18 cellular contexts compared by ENCODE assay signal in the genomic region with DNA sequence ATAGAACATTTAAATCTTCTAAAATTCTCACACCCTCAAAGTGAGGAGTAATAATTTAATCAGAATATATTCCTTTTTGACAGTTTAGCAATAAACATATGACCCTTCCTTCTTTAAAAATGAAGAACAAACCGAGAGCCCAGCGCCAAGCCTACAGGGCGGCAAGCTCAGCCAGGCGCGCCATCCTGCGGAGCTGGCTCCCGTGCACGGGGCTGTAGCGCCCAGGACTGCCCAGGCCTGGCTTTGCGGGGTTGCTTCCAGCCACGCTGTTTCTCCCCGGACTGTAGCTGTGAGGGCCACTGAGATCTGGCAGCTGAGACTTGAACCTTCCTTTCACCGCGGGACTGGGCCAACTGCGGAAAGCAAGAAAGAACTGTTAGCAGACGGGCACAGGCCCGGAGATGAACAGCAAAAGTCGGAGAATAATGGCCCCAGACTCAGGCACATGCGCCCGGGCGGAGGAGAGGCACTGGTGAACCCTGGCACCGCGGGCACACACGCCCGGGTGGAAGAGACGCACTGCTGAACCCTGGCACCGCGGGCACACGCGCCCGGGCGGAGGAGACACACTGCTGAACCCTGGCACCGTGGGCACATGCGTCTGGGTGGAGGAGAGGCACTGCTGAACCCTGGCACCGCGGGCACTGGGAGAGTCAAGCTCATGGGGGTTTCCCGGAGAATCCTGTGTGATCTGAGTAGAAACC.
"Had no signal": no experiment of that assay in that cellular context is flagged by ENCODE, and none has a peak within 500 bp of the region (broad histone marks: within the 10 kb centered on the region; RNA-seq: fewer than 3 reads in every experiment).

No MANE protein-coding gene starts in this region.

- H3K27me3 Mint-ChIP-seq: activated CD4-positive, alpha-beta T cell treated with anti-CD3 and anti-CD28 coated beads, Interleukin-2, amount 10 ng/mL, durations not matched to agents 24 days and 14 days; activated CD8-positive, alpha-beta T cell treated with anti-CD3 and anti-CD28 coated beads for 36 hours; dendritic cell treated with granulocyte-macrophage colony-stimulating factor and Interleukin-4, amounts not matched to agents 40 ng/mL and 50 ng/mL, for 4 days; effector memory CD8-positive, alpha-beta T cell; memory B cell; naive thymus-derived CD8-positive, alpha-beta T cell had no signal

- H3K9me3 Mint-ChIP-seq: activated CD4-positive, alpha-beta T cell treated with anti-CD3 and anti-CD28 coated beads, Interleukin-2, amount 10 ng/mL, durations not matched to agents 24 days and 14 days; activated CD8-positive, alpha-beta T cell treated with anti-CD3 and anti-CD28 coated beads for 36 hours; dendritic cell treated with granulocyte-macrophage colony-stimulating factor and Interleukin-4, amounts not matched to agents 40 ng/mL and 50 ng/mL, for 4 days; memory B cell had no signal

- H3K9me3 ChIP-seq: left ventricle myocardium inferior, spleen, tibial nerve, vagina had no signal

- H3K27ac Mint-ChIP-seq: activated CD4-positive, alpha-beta T cell treated with anti-CD3 and anti-CD28 coated beads, Interleukin-2, amount 10 ng/mL, durations not matched to agents 24 days and 14 days; activated CD8-positive, alpha-beta T cell treated with anti-CD3 and anti-CD28 coated beads for 36 hours; dendritic cell treated with granulocyte-macrophage colony-stimulating factor and Interleukin-4, amounts not matched to agents 40 ng/mL and 50 ng/mL, for 4 days; effector memory CD8-positive, alpha-beta T cell; memory B cell; naive thymus-derived CD8-positive, alpha-beta T cell had no signal

- H3K27ac ChIP-seq: hepatocyte, left ventricle myocardium inferior, spleen, tibial nerve, vagina had no signal

- H3K4me3 Mint-ChIP-seq: activated CD4-positive, alpha-beta T cell treated with anti-CD3 and anti-CD28 coated beads, Interleukin-2, amount 10 ng/mL, durations not matched to agents 24 days and 14 days; activated CD8-positive, alpha-beta T cell treated with anti-CD3 and anti-CD28 coated beads for 36 hours; dendritic cell treated with granulocyte-macrophage colony-stimulating factor and Interleukin-4, amounts not matched to agents 40 ng/mL and 50 ng/mL, for 4 days; effector memory CD8-positive, alpha-beta T cell; memory B cell; naive thymus-derived CD8-positive, alpha-beta T cell had no signal

- H2AFZ ChIP-seq: hepatocyte had no signal

- H3K4me1 ChIP-seq: tibial nerve, vagina had no signal

- ATAC-seq: activated CD8-positive, alpha-beta T cell treated with anti-CD3 and anti-CD28 coated beads for 36 hours; effector memory CD8-positive, alpha-beta T cell; naive thymus-derived CD8-positive, alpha-beta T cell had no signal

- H3K27me3 ChIP-seq: hepatocyte, spleen, tibial nerve, vagina had no signal

- H3K4me2 ChIP-seq: hepatocyte had no signal

- DNase-seq: activated CD4-positive, alpha-beta T cell treated with anti-CD3 and anti-CD28 coated beads, Interleukin-2, amount 10 ng/mL, durations not matched to agents 24 days and 14 days; activated CD8-positive, alpha-beta T cell treated with anti-CD3 and anti-CD28 coated beads for 36 hours; activated naive CD4-positive, alpha-beta T cell treated with anti-CD3 and anti-CD28 coated beads, Interleukin-2, amount 50 U/mL, for 16 hours; activated T-cell treated with anti-CD3 and anti-CD28 coated beads, Interleukin-2, amount 50 U/mL, for 1 hour; effector memory CD8-positive, alpha-beta T cell; foreskin fibroblast; islet precursor cell; left ventricle myocardium inferior; naive thymus-derived CD8-positive, alpha-beta T cell; spleen; stimulated activated naive CD4-positive, alpha-beta T cell treated with Interleukin-2 at 50 U/mL for 16 hours; T-helper 1 cell; T1000 had no signal

- H3K4me3 ChIP-seq: hepatocyte, left ventricle myocardium inferior, spleen, tibial nerve, vagina had no signal
